In the genomic region with DNA sequence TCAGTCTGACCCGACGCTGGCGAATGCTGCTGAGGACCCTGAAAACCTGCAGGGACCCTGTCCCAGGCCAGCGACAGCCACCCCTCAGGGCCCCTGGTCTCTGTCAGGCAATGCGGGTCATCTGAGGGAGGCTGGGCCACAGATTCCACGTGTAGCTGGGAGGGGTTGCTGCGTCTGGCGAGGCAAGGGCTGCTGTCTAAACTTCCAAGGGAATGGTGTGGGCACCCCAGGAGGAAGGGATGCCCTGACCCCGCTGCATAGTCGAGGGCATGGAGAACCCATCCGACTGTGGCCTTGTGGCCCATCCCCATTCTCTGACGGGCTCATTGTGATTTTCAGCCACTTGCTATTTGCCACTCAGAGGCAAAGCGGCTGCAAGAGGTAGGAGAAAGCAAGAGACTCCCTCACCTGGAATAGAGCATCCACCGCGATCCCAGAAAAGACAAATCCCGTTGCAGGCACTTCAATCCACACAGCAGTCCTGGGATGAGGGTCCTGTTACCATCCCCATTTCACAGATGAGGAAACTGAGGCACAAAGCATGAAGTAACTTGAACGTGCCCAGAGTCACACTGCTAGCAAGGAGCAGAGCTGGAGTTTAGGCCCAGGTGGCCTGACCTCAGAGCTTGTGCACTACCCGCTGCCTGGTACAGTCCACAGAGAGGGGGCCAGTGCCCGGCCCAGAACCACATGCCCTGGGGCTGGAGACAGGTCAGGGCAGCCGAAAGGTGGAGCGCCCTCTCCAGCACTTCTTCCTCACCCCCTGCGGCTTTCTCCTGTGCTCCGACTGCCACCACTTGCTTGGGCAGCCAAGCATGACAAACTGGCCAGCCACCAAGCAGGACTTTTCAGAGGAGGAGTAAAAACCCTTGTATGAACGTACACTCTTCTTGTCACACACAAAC, we compare ENCODE assay signal across 8 cellular contexts.
DNase-seq lines count a peak whose midpoint lies in the region; ATAC-seq, FAIRE-seq and TF ChIP-seq lines count a peak whose summit lies in the region.

No MANE protein-coding gene starts in this region.

- H3K27ac ChIP-seq in GM12878 (ENCODE audit: control insufficient read depth, insufficient read depth) (peak overlapping the region; percentile 8; the same call in 1 of the 2 replicates), WERI-Rb-1 (no peak overlapping the region)

- TF ChIP-seq POLR2A in GM12878 (IDR thresholded peaks at IDR 0.05; ENCODE audit: low read depth, low read length) = no peak; the same call in 1 of the 2 replicates

- peaks cover 18% of the 10 kb centered on the region for H3K9me3 Mint-ChIP-seq in HFFc6
- no peaks in the 10 kb centered on the region for H3K9me3 Mint-ChIP-seq in natural killer cell

- ATAC-seq in GM12878 (peak; percentile 75), natural killer cell (peak in 2 of 3 donors; percentile 8 to 16), GM21367 (IDR thresholded peaks at IDR 0.05; ENCODE audit: unreplicated experiment) (no peak), GM21737 (IDR thresholded peaks at IDR 0.05; ENCODE audit: unreplicated experiment) (no peak)

- H3K4me1 Mint-ChIP-seq in HFFc6 (ENCODE audit: low read depth) (peaks cover 100% of the 10 kb centered on the region), natural killer cell (peaks cover 43 to 62% of the 10 kb centered on the region in 2 donors)

- H3K4me3 Mint-ChIP-seq in HFFc6 (peak overlapping the region; percentile 99), natural killer cell (no peak overlapping the region)

- 45% methylated on average over 24 of the region's 24 CpGs for WGBS in GM12878 (ENCODE audit: insufficient coverage, insufficient replicate concordance, low lambda C conversion rate, missing lambda C conversion rate)

- BruUV-seq in GM12878 (replicated peaks; lab: Mats Ljungman, UMichigan) = no TSS peak

- H3K36me3 Mint-ChIP-seq in HFFc6 (ENCODE audit: low read depth) (peaks cover 89% of the 10 kb centered on the region), natural killer cell (no peaks in the 10 kb centered on the region)

- POLR2A ChIA-PET in GM12878 (lab: Charles Lee) = interaction anchor here (0.5 to 1.7 kb wide), 5 partner anchors 37 to 463 kb away, joined by 3 to 4 read pairs (median 3); no protein-coding TSS in a partner anchor

- no peak for TF ChIP-seq CTCF in HFFc6 (IDR thresholded peaks at IDR 0.05)
- peak in 2 of 3 experiments; percentile 20 to 25; a peak in 2 of 6 replicates for TF ChIP-seq CTCF in GM12878 (IDR thresholded peaks at IDR 0.05 in 2 of 3, conservative IDR thresholded peaks at IDR 0.05 in 1 of 3; ENCODE audit: control insufficient read depth in 2 of 3, extremely low read depth in 1 of 3, insufficient read depth in 1 of 3, low read depth in 3 of 3, low read length in 3 of 3)
- no peak for TF ChIP-seq CTCF in natural killer cell (IDR thresholded peaks at IDR 0.05)
- no peak for TF ChIP-seq CTCF in WERI-Rb-1 (IDR thresholded peaks at IDR 0.05; ENCODE audit: low read depth, low read length)

- CTCF ChIA-PET in GM12878 (lab: Yijun Ruan, JAX) = interaction anchor here (0.6 to 8.6 kb wide), 55 partner anchors 7 to 557 kb away, joined by 3 to 166 read pairs (median 6); no protein-coding TSS in a partner anchor

- H3K27me3 ChIP-seq in GM12878 (replicated peaks in 1 of 2; ENCODE audit: control insufficient read depth in 2 of 2, insufficient read depth in 2 of 2, low read length in 1 of 2) (no peaks in the 10 kb centered on the region), WERI-Rb-1 (ENCODE audit: insufficient read depth, low read depth, severe bottlenecking) (no peaks in the 10 kb centered on the region)

- H3K9me3 ChIP-seq in GM12878 (replicated peaks; ENCODE audit: control insufficient read depth, insufficient read depth, low read length) = peaks cover 3% of the 10 kb centered on the region; the same call in 1 of the 3 replicates
- H3K9me3 ChIP-seq in WERI-Rb-1 (ENCODE audit: severe bottlenecking) = no peaks in the 10 kb centered on the region

- TF ChIP-seq EP300 in GM12878 (IDR thresholded peaks at IDR 0.05; ENCODE audit: borderline replicate concordance in 1 of 2, control insufficient read depth in 1 of 2, low read depth in 2 of 2, low read length in 2 of 2) = no peak

- intact Hi-C loops in GM12878 (cut with micrococcal nuclease; ENCODE audit: unreplicated experiment) = loop anchor here (1.0 kb wide), 3 partner anchors 16 to 143 kb away; no protein-coding TSS in a partner anchor
- intact Hi-C loops in natural killer cell (cut with micrococcal nuclease) = loop anchor here (1.0 to 10.0 kb wide), 7 partner anchors 15 to 615 kb away; no protein-coding TSS in a partner anchor

- H2AFZ ChIP-seq in GM12878 (ENCODE audit: control insufficient read depth, low read depth, low read length) = no peak overlapping the region

- H4K20me1 ChIP-seq in GM12878 (ENCODE audit: control insufficient read depth, insufficient read depth) = peaks cover 5% of the 10 kb centered on the region

- TF ChIP-seq RAD21 in GM12878 (IDR thresholded peaks at IDR 0.05; ENCODE audit: insufficient read depth, low read depth, low read length) = peak; percentile 5; the same call in 1 of the 2 replicates

- RAD21 ChIA-PET in GM12878 (lab: Charles Lee; ENCODE audit: unreplicated experiment) = interaction anchor here (0.8 to 5.6 kb wide), 36 partner anchors 9 to 525 kb away, joined by 3 to 77 read pairs (median 4); no protein-coding TSS in a partner anchor

- H3K36me3 ChIP-seq in GM12878 (ENCODE audit: control insufficient read depth in 2 of 2, insufficient read depth in 2 of 2, low read length in 1 of 2) = peaks cover 22 to 39% of the 10 kb centered on the region in 2 experiments
- no peaks in the 10 kb centered on the region for H3K36me3 ChIP-seq in WERI-Rb-1

- peak; percentile 55 for DNase-seq in COLO668 (lab: John Stamatoyannopoulos, UW; ENCODE audit: unreplicated experiment)
- no peak for DNase-seq in HFFc6
- DNase-seq in GM12878 (ENCODE audit: low read depth, low spot score) = peak; percentile 62
- DNase-seq in natural killer cell = no peak
- no peak for DNase-seq in NCI-H226
- DNase-seq in WERI-Rb-1 = no peak

- no peak overlapping the region for H3K9ac ChIP-seq in GM12878 (ENCODE audit: control insufficient read depth, insufficient read depth, low read length)

- peak; percentile 13 for FAIRE-seq in GM12878 (lab: Jason Lieb, UNC)

- in situ Hi-C loops in GM12878 (cut with MboI) = no loop called here

- peak overlapping the region; percentile 94 for H3K27ac Mint-ChIP-seq in HFFc6
- peak overlapping the region; percentile 65 to 87 for H3K27ac Mint-ChIP-seq in natural killer cell

- H3K4me2 ChIP-seq in GM12878 (ENCODE audit: control insufficient read depth, insufficient read depth) = peak overlapping the region; percentile 21; the same call in 1 of the 2 replicates

- H3K27me3 Mint-ChIP-seq in HFFc6 (ENCODE audit: insufficient read depth) = peaks cover 95% of the 10 kb centered on the region
- no peaks in the 10 kb centered on the region for H3K27me3 Mint-ChIP-seq in natural killer cell (ENCODE audit: low read depth in 2 of 2)

- H3K4me3 ChIP-seq in GM12878 (no peak overlapping the region), WERI-Rb-1 (ENCODE audit: low read depth, low read length) (no peak overlapping the region)

- H3K79me2 ChIP-seq in GM12878 (ENCODE audit: control insufficient read depth, insufficient read depth, low read length) = peaks cover 56% of the 10 kb centered on the region

- peaks cover 53% of the 10 kb centered on the region for H3K4me1 ChIP-seq in GM12878 (ENCODE audit: control insufficient read depth, insufficient read depth, low read length)

- SMC1A ChIA-PET in GM12878 (lab: Charles Lee; ENCODE audit: uncharacterized antibody, unreplicated experiment) = interaction anchor here (0.7 to 5.7 kb wide), 27 partner anchors 9 to 531 kb away, joined by 3 to 84 read pairs (median 4); no protein-coding TSS in a partner anchor

TF ChIP-seq in GM12878, 131 proteins besides CTCF, POLR2A, EP300 and RAD21 (continues in another document):
- TF ChIP-seq IKZF2 (IDR thresholded peaks at IDR 0.05) = peak; percentile 44 to 54; a peak in 2 of 4 replicates
- TF ChIP-seq ZNF207 (IDR thresholded peaks at IDR 0.05; ENCODE audit: borderline replicate concordance) = no peak
- TF ChIP-seq PAX8 (IDR thresholded peaks at IDR 0.05) = peak; percentile 86; the same call in 1 of the 2 replicates
- peak; percentile 100 for TF ChIP-seq PAX5 (IDR thresholded peaks at IDR 0.05; ENCODE audit: borderline replicate concordance, low read depth, low read length)
- TF ChIP-seq BHLHE40 (IDR thresholded peaks at IDR 0.05; ENCODE audit: borderline replicate concordance in 1 of 2, low read depth in 2 of 2, low read length in 1 of 2) = peak in 1 of 2 experiments; percentile 25; a peak in 1 of 4 replicates
- TF ChIP-seq POLR2AphosphoS2 (IDR thresholded peaks at IDR 0.05; ENCODE audit: low read depth, low read length) = no peak
- TF ChIP-seq EED (IDR thresholded peaks at IDR 0.05; ENCODE audit: low read depth) = peak; percentile 76
- TF ChIP-seq RELA (IDR thresholded peaks at IDR 0.05; ENCODE audit: borderline replicate concordance, partially characterized antibody) = no peak
- TF ChIP-seq SKIL (IDR thresholded peaks at IDR 0.05; ENCODE audit: low read depth, poor library complexity, severe bottlenecking) = no peak
- 0 out of 2 replicates have a peak, but pooled peaks have one; percentile 26 for TF ChIP-seq NR2F1 (conservative IDR thresholded peaks at IDR 0.05)

Comparison
In these comparisons a context has a peak if more than half of its experiments do, and no peak if none do; other contexts are left out.
1. DNase-seq: peak in COLO668 (single experiment) and GM12878 (single experiment); none in HFFc6 (single experiment), natural killer cell (single experiment), NCI-H226 (single experiment) and WERI-Rb-1 (single experiment).
2. CTCF ChIP-seq: peak in GM12878 (2 of 3); none in HFFc6 (single experiment), natural killer cell (single experiment) and WERI-Rb-1 (single experiment).
3. ATAC-seq: peak in GM12878 (single experiment) and natural killer cell (2 of 3); none in GM21367 (single experiment) and GM21737 (single experiment).